ENCODE assay signal across 8 cellular contexts in genomic region chr3:16467368-16467767, GRCh38. TPM values are rescaled to one million over a fixed set of nuclear protein-coding genes. Genes with fewer than 3 reads are reported as not detected.
A peak's percentile ranks its signal among the peaks of the same experiment; 100 is the strongest.
DNase-seq lines count a peak whose midpoint lies in the region; ATAC-seq and TF ChIP-seq lines count a peak whose summit lies in the region.

No MANE protein-coding gene starts in this region.

- no peak overlapping the region for H3K9ac ChIP-seq in neural progenitor cell

- no peaks in the 10 kb centered on the region for H3K4me1 ChIP-seq in neural progenitor cell

- H3F3A ChIP-seq in neural progenitor cell (ENCODE audit: low read depth), result no peaks in the 10 kb centered on the region

- H2AFZ ChIP-seq in neural progenitor cell (replicated peaks), result no peak overlapping the region

- H3K4me1 Mint-ChIP-seq in neural progenitor cell, result no peaks in the 10 kb centered on the region

- no peaks in the 10 kb centered on the region for H3K27me3 ChIP-seq in neural progenitor cell

- H3K4me3 Mint-ChIP-seq in neural progenitor cell, result no peak overlapping the region

- DNase-seq in activated CD8-positive, alpha-beta memory T cell treated with anti-CD3 and anti-CD28 coated beads for 24 hours, result peak; percentile 68
- peak; percentile 26 to 60 for DNase-seq in stimulated activated CD4-positive, alpha-beta T cell treated with anti-CD3 and anti-CD28 coated beads, Interleukin-2, amount 100 ng/mL, for 24 hours
- no peak for DNase-seq in NOMO-1 (lab: John Stamatoyannopoulos, UW; ENCODE audit: unreplicated experiment in 2 of 2)
- no peak for DNase-seq in foreskin melanocyte
- no peak for DNase-seq in DMS153 (lab: John Stamatoyannopoulos, UW)
- no peak for DNase-seq in neural progenitor cell (ENCODE audit: low spot score)

- H4K20me1 ChIP-seq in neural progenitor cell (ENCODE audit: low read depth), result no peaks in the 10 kb centered on the region

- H3K36me3 ChIP-seq in neural progenitor cell, result no peaks in the 10 kb centered on the region

- no peaks in the 10 kb centered on the region for H3K36me3 Mint-ChIP-seq in neural progenitor cell

- no peaks in the 10 kb centered on the region for H3K79me2 ChIP-seq in neural progenitor cell (ENCODE audit: low read depth)

- H3K9me3 ChIP-seq in neural progenitor cell (ENCODE audit: low read depth), result no peaks in the 10 kb centered on the region

- H3K4me2 ChIP-seq in neural progenitor cell, result no peak overlapping the region

- no peak overlapping the region for H3K27ac Mint-ChIP-seq in neural progenitor cell

- peak; percentile 85 for ATAC-seq in GM18868 (IDR thresholded peaks at IDR 0.05; ENCODE audit: unreplicated experiment)
- peak; percentile 91 for ATAC-seq in HG02885 (IDR thresholded peaks at IDR 0.05; ENCODE audit: poor library complexity, unreplicated experiment)

- no peak for TF ChIP-seq CTCF in neural progenitor cell (IDR thresholded peaks at IDR 0.05)

- H3K27me3 Mint-ChIP-seq in neural progenitor cell (ENCODE audit: insufficient read depth, low read depth), result no peaks in the 10 kb centered on the region

- H3K9me3 Mint-ChIP-seq in neural progenitor cell, result no peaks in the 10 kb centered on the region

- H3K27ac ChIP-seq in neural progenitor cell, result no peak overlapping the region

- no peak overlapping the region for H3K4me3 ChIP-seq in neural progenitor cell

RNA-seq across cellular contexts. Expression of gene RFTN1, which starts 46.1 kb away (rescaled TPM):
- 0.37 and 0.92 TPM in 2 replicates for total RNA-seq in neural progenitor cell (ENCODE audit: low replicate concordance)

Comparison
In these comparisons a context has a peak if more than half of its experiments do, and no peak if none do; other contexts are left out.
1. DNase-seq: peak in activated CD8-positive, alpha-beta memory T cell treated with anti-CD3 and anti-CD28 coated beads for 24 hours (single experiment) and stimulated activated CD4-positive, alpha-beta T cell treated with anti-CD3 and anti-CD28 coated beads, Interleukin-2, amount 100 ng/mL, for 24 hours (2 of 2); none in NOMO-1 (0 of 2), foreskin melanocyte (single experiment), DMS153 (single experiment) and neural progenitor cell (single experiment).